Comparison of ENCODE assay signal across 22 cellular contexts in genomic region chr6:160085713-160086505, GRCh38. TPM values are rescaled to one million over a fixed set of nuclear protein-coding genes. Genes with fewer than 3 reads are reported as not detected.
A peak's percentile ranks its signal among the peaks of the same experiment; 100 is the strongest.
DNase-seq lines count a peak whose midpoint lies in the region; ATAC-seq, FAIRE-seq and TF ChIP-seq lines count a peak whose summit lies in the region.
"Had no signal": no experiment of that assay in that cellular context is flagged by ENCODE, and none has a peak within 500 bp of the region (broad histone marks: within the 10 kb centered on the region; RNA-seq: fewer than 3 reads in every experiment).

No MANE protein-coding gene starts in this region.

- H2AFZ ChIP-seq in K562 (ENCODE audit: low read depth, low read length), result no peak overlapping the region

- no peak for ATAC-seq in activated T-cell treated with anti-CD3 and anti-CD28 coated beads, Interleukin-2, amount 50 U/mL, for 4 hours
- ATAC-seq in K562 (peak; percentile 47), GM19351 (IDR thresholded peaks at IDR 0.05; ENCODE audit: unreplicated experiment) (no peak)
- ATAC-seq: pancreas had no signal

- H3K27me3 ChIP-seq in K562 (ENCODE audit: control insufficient read depth in 2 of 2, insufficient read depth in 2 of 2, low read length in 2 of 2) (no peaks in the 10 kb centered on the region), mucosa of rectum (ENCODE audit: control insufficient read depth in 2 of 2, insufficient read depth in 2 of 2, low read length in 2 of 2) (no peaks in the 10 kb centered on the region), transverse colon (no peaks in the 10 kb centered on the region), Caco-2 (replicated peaks; ENCODE audit: control insufficient read depth, insufficient read depth, low read length) (no peaks in the 10 kb centered on the region)
- H3K27me3 ChIP-seq: pancreas, SJSA1 had no signal

- POLR2A ChIA-PET in K562 (lab: Yijun Ruan, JAX) (interaction anchor here (0.6 to 1.5 kb wide), 4 partner anchors 15 to 1033 kb away, joined by 3 to 5 read pairs (median 3); no protein-coding TSS in a partner anchor), Caco-2 (lab: Charles Lee) (no interaction called here)

- no peak overlapping the region for H3K4me3 Mint-ChIP-seq in activated T-cell treated with anti-CD3 and anti-CD28 coated beads, Interleukin-2, amount 50 U/mL, for 24 hours
- H3K4me3 Mint-ChIP-seq in activated T-cell treated with anti-CD3 and anti-CD28 coated beads, Interleukin-2, amount 50 U/mL, for 4 hours, result no peak overlapping the region
- no peak overlapping the region for H3K4me3 Mint-ChIP-seq in Caco-2 (ENCODE audit: unreplicated experiment)
- H3K4me3 Mint-ChIP-seq: activated naive CD4-positive, alpha-beta T cell treated with anti-CD3 and anti-CD28 coated beads for 36 hours; T-helper 2 cell treated with Interferon-gamma antibody and Interleukin-4, amounts not matched to agents 5 μg/mL and 100 μg/mL, for 36 hours had no signal

- H3K27ac Mint-ChIP-seq in activated T-cell treated with anti-CD3 and anti-CD28 coated beads, Interleukin-2, amount 50 U/mL, for 24 hours, result peak overlapping the region; percentile 50
- H3K27ac Mint-ChIP-seq in Caco-2 (ENCODE audit: unreplicated experiment), result no peak overlapping the region
- H3K27ac Mint-ChIP-seq: activated naive CD4-positive, alpha-beta T cell treated with anti-CD3 and anti-CD28 coated beads for 36 hours; T-helper 2 cell treated with Interferon-gamma antibody and Interleukin-4, amounts not matched to agents 5 μg/mL and 100 μg/mL, for 36 hours had no signal

- H3K36me3 Mint-ChIP-seq in activated T-cell treated with anti-CD3 and anti-CD28 coated beads, Interleukin-2, amount 50 U/mL, for 24 hours (ENCODE audit: low read depth), result peaks cover 96% of the 10 kb centered on the region
- peaks cover 66% of the 10 kb centered on the region for H3K36me3 Mint-ChIP-seq in activated T-cell treated with anti-CD3 and anti-CD28 coated beads, Interleukin-2, amount 50 U/mL, for 4 hours (ENCODE audit: insufficient read depth)
- H3K36me3 Mint-ChIP-seq in Caco-2 (ENCODE audit: insufficient read depth, unreplicated experiment), result peaks cover 74% of the 10 kb centered on the region

- no peak overlapping the region for H3K27ac ChIP-seq in K562 (ENCODE audit: extremely low read depth, low read depth, low read length)
- peak overlapping the region; percentile 39 to 70 for H3K27ac ChIP-seq in mucosa of rectum (ENCODE audit: low read depth in 2 of 2, low read length in 2 of 2)
- peak overlapping the region in 3 of 4 donors; percentile 37 to 67 (median 65) for H3K27ac ChIP-seq in transverse colon
- H3K27ac ChIP-seq: pancreas, SJSA1 had no signal

- no TSS peak for BruUV-seq in K562 (replicated peaks; lab: Mats Ljungman, UMichigan)
- BruUV-seq in Caco-2 (replicated peaks; lab: Mats Ljungman, UMichigan), result no TSS peak

- peaks cover 94% of the 10 kb centered on the region for H3K36me3 ChIP-seq in K562 (ENCODE audit: control insufficient read depth, insufficient read depth, low read length)
- H3K36me3 ChIP-seq in mucosa of rectum (ENCODE audit: control insufficient read depth in 2 of 2, insufficient read depth in 2 of 2, low read length in 2 of 2), result peaks cover 53 to 75% of the 10 kb centered on the region in 2 donors
- peaks cover 0 to 46% (median 20%) of the 10 kb centered on the region in 4 donors for H3K36me3 ChIP-seq in transverse colon
- peaks cover 5% of the 10 kb centered on the region for H3K36me3 ChIP-seq in Caco-2 (ENCODE audit: control insufficient read depth, insufficient read depth, low read length)

- peaks cover 4% of the 10 kb centered on the region; the same call in 1 of the 2 replicates for H4K20me1 ChIP-seq in K562 (replicated peaks; ENCODE audit: control insufficient read depth, insufficient read depth, low read length)

- H3K9me3 ChIP-seq in K562 (replicated peaks; ENCODE audit: control insufficient read depth, insufficient read depth, low read depth, low read length) (no peaks in the 10 kb centered on the region), mucosa of rectum (ENCODE audit: control insufficient read depth in 2 of 2, low read length in 2 of 2) (no peaks in the 10 kb centered on the region), transverse colon (no peaks in the 10 kb centered on the region), Caco-2 (no peaks in the 10 kb centered on the region)
- H3K9me3 ChIP-seq: HAP-1, pancreas, SJSA1 had no signal

- no peaks in the 10 kb centered on the region for H3K9me3 Mint-ChIP-seq in activated T-cell treated with anti-CD3 and anti-CD28 coated beads, Interleukin-2, amount 50 U/mL, for 24 hours
- no peaks in the 10 kb centered on the region for H3K9me3 Mint-ChIP-seq in activated T-cell treated with anti-CD3 and anti-CD28 coated beads, Interleukin-2, amount 50 U/mL, for 4 hours
- H3K9me3 Mint-ChIP-seq in Caco-2 (ENCODE audit: unreplicated experiment), result peaks cover under 1% of the 10 kb centered on the region
- H3K9me3 Mint-ChIP-seq: activated naive CD4-positive, alpha-beta T cell treated with anti-CD3 and anti-CD28 coated beads for 36 hours; T-helper 2 cell treated with Interferon-gamma antibody and Interleukin-4, amounts not matched to agents 5 μg/mL and 100 μg/mL, for 36 hours had no signal

- CTCF ChIA-PET in K562 (lab: Yijun Ruan, JAX; ENCODE audit: low intra/inter-chr PET ratio) (no interaction called here), Caco-2 (lab: Charles Lee) (no interaction called here)

- H3K4me1 Mint-ChIP-seq in activated T-cell treated with anti-CD3 and anti-CD28 coated beads, Interleukin-2, amount 50 U/mL, for 24 hours (ENCODE audit: low read depth), result peaks cover 15% of the 10 kb centered on the region
- H3K4me1 Mint-ChIP-seq in activated T-cell treated with anti-CD3 and anti-CD28 coated beads, Interleukin-2, amount 50 U/mL, for 4 hours (ENCODE audit: low read depth), result peaks cover 5% of the 10 kb centered on the region
- no peaks in the 10 kb centered on the region for H3K4me1 Mint-ChIP-seq in Caco-2 (ENCODE audit: low read depth, unreplicated experiment)

- DNase-seq in activated T-cell treated with anti-CD3 and anti-CD28 coated beads, Interleukin-2, amount 50 U/mL, for 24 hours, result no peak
- DNase-seq in activated T-cell treated with anti-CD3 and anti-CD28 coated beads, Interleukin-2, amount 50 U/mL, for 4 hours, result no peak
- no peak for DNase-seq in K562 (ENCODE audit: extremely low read depth in 1 of 4, low spot score in 3 of 4)
- peak; percentile 69 for DNase-seq in transverse colon
- DNase-seq in Caco-2, result no peak
- DNase-seq in head of caudate nucleus, result no peak
- DNase-seq: activated CD8-positive, alpha-beta memory T cell treated with anti-CD3 and anti-CD28 coated beads, Interleukin-2, amount 50 U/mL, for 48 hours; activated naive CD4-positive, alpha-beta T cell treated with anti-CD3 and anti-CD28 coated beads for 36 hours; C1 segment of cervical spinal cord; cerebellar nuclear complex; effector CD4-positive, alpha-beta T cell; NCI-H1436; NCI-H774; pancreas; stimulated activated CD4-positive, alpha-beta T cell treated with anti-CD3 and anti-CD28 coated beads, Interleukin-1b, Interleukin-23, amount 100 ng/mL, for 48 hours had no signal

- no peak for TF ChIP-seq RAD21 in K562 (CRISPR knock-in tag; conservative IDR thresholded peaks at IDR 0.05 in 1 of 2, IDR thresholded peaks at IDR 0.05 in 1 of 2)

- no peak overlapping the region for H3K4me2 ChIP-seq in K562 (ENCODE audit: insufficient read depth, low read length)

- TF ChIP-seq CTCF in K562 (IDR thresholded peaks at IDR 0.05 in 2 of 3, conservative IDR thresholded peaks at IDR 0.05 in 1 of 3; ENCODE audit: insufficient read depth in 2 of 3, low read depth in 1 of 3, low read length in 3 of 3) (no peak), transverse colon (IDR thresholded peaks at IDR 0.05) (peak in 2 of 5 experiments; percentile 26 to 30), Caco-2 (IDR thresholded peaks at IDR 0.05; ENCODE audit: insufficient read depth in 1 of 2, low read depth in 1 of 2, low read length in 1 of 2, severe bottlenecking in 1 of 2, unreplicated experiment in 1 of 2) (no peak)

- H3K9me1 ChIP-seq in K562 (ENCODE audit: control insufficient read depth, insufficient read depth, low read length), result no peaks in the 10 kb centered on the region

- TF ChIP-seq EP300 in K562 (IDR thresholded peaks at IDR 0.05; ENCODE audit: low read length), result no peak
- no peak for TF ChIP-seq EP300 in transverse colon (IDR thresholded peaks at IDR 0.05; ENCODE audit: low read depth)

- no peaks in the 10 kb centered on the region for H3K4me1 ChIP-seq in K562 (replicated peaks in 1 of 2; ENCODE audit: control insufficient read depth in 2 of 2, insufficient read depth in 2 of 2, low read length in 2 of 2)
- H3K4me1 ChIP-seq in mucosa of rectum (ENCODE audit: control insufficient read depth in 2 of 2, insufficient read depth in 2 of 2, low read length in 2 of 2), result peaks cover 0 to 24% of the 10 kb centered on the region in 2 donors
- peaks cover 6 to 28% (median 19%) of the 10 kb centered on the region in 4 donors for H3K4me1 ChIP-seq in transverse colon
- H3K4me1 ChIP-seq in Caco-2, result no peaks in the 10 kb centered on the region
- H3K4me1 ChIP-seq: HAP-1, pancreas, SJSA1 had no signal

- H3K27me3 Mint-ChIP-seq in activated T-cell treated with anti-CD3 and anti-CD28 coated beads, Interleukin-2, amount 50 U/mL, for 24 hours, result no peaks in the 10 kb centered on the region
- no peaks in the 10 kb centered on the region for H3K27me3 Mint-ChIP-seq in activated T-cell treated with anti-CD3 and anti-CD28 coated beads, Interleukin-2, amount 50 U/mL, for 4 hours (ENCODE audit: low read depth)
- H3K27me3 Mint-ChIP-seq in Caco-2 (ENCODE audit: insufficient read depth, unreplicated experiment), result no peaks in the 10 kb centered on the region

- TF ChIP-seq POLR2A in K562 (conservative IDR thresholded peaks at IDR 0.05) (no peak), transverse colon (IDR thresholded peaks at IDR 0.05) (no peak)

- H3K9ac ChIP-seq in K562 (ENCODE audit: insufficient read depth in 1 of 2, low read depth in 2 of 2, low read length in 2 of 2) (no peak overlapping the region), mucosa of rectum (ENCODE audit: low read depth in 1 of 2, low read length in 2 of 2) (peak overlapping the region in 1 of 2 donors; percentile 46)

- intact Hi-C loops in K562 (cut with micrococcal nuclease), result loop anchor here (5.0 kb wide), 1 partner anchor 371 kb away; no protein-coding TSS in a partner anchor
- intact Hi-C loops in transverse colon (cut with DNase I; ENCODE audit: low total_unique reads), result loop anchor here (5.0 kb wide), 1 partner anchor 371 kb away; no protein-coding TSS in a partner anchor
- intact Hi-C loops in Caco-2 (cut with micrococcal nuclease; ENCODE audit: unreplicated experiment), result loop anchor here (5.0 kb wide), 1 partner anchor 446 kb away; no protein-coding TSS in a partner anchor
- intact Hi-C loops in head of caudate nucleus (cut with DNase I), result no loop called here

- H3K4me3 ChIP-seq in K562, result no peak overlapping the region
- no peak overlapping the region for H3K4me3 ChIP-seq in mucosa of rectum (ENCODE audit: low read length in 2 of 2)
- H3K4me3 ChIP-seq in transverse colon, result no peak overlapping the region
- H3K4me3 ChIP-seq in Caco-2 (ENCODE audit: low read depth, low read length), result no peak overlapping the region
- H3K4me3 ChIP-seq: HAP-1, pancreas, SJSA1 had no signal

- H3K79me2 ChIP-seq in K562 (ENCODE audit: control insufficient read depth, insufficient read depth, low read length), result no peaks in the 10 kb centered on the region

- WGBS in K562 (ENCODE audit: insufficient coverage, low coverage, missing lambda C conversion rate), result 79% methylated on average over 15 of the region's 15 CpGs
- WGBS in transverse colon (ENCODE audit: low coverage in 1 of 2), 2 donors, result 87 to 97% methylated on average over 5 to 15 of the region's 15 CpGs

- in situ Hi-C loops in K562 (cut with MboI) (no loop called here), transverse colon (cut with MboI; ENCODE audit: low pct_ligation_motif_present in 1 of 4, low pct_unique_long_range_greater_than_20kb in 1 of 4, low sequenced_read_pairs in 3 of 4) (loop anchor here in 1 of 4 donors (10.0 kb wide), 1 partner anchor 369 kb away; no protein-coding TSS in a partner anchor)

- FAIRE-seq in K562 (lab: Jason Lieb, UNC), result no peak
- FAIRE-seq: GM12892, pancreas had no signal

RNA-seq across cellular contexts. Expression of gene SLC22A1, which starts 35.7 kb away (rescaled TPM):
- total RNA-seq in activated T-cell treated with anti-CD3 and anti-CD28 coated beads, Interleukin-2, amount 50 U/mL, for 4 hours, result 1 to 10 TPM; 1.7 to 7.0 (median 4.3) TPM
- total RNA-seq in K562 (2011; cell fraction: chromatin; rRNA removed; ENCODE audit: low replicate concordance), result 0.86 and 0.93 TPM in 2 replicates
- 0.67 and 0.79 TPM in 2 replicates for total RNA-seq in K562 (2011; cell fraction: nucleolus; rRNA removed)
- 1.5 and 1.9 TPM in 2 replicates for total RNA-seq in K562 (2011; cell fraction: nucleoplasm; rRNA removed)
- total RNA-seq in K562 (2014; rRNA removed) (0.37 TPM in 1 of 2 replicates, not detected in the other), K562 (2014; rRNA removed; fragmentation: Illumina TruSeq; extraction: Trizol) (0.18 and 0.19 TPM in 2 replicates), K562 (2015; rRNA removed; fragmentation: Illumina TruSeq; extraction: Trizol) (0.33 and 0.45 TPM in 2 replicates), K562 (2021) (0.54 and 0.60 TPM in 2 replicates), transverse colon (1 to 10 TPM in 1 of 4 donors, under 1 TPM in 2, not detected in 1; 0.40 to 1.7 (median 0.55) TPM), Caco-2 (2022) (1.5 and 2.0 TPM in 2 replicates)
- polyA plus RNA-seq in K562 (2011; rRNA removed) (0.08 and 0.26 TPM in 2 replicates), K562 (2014; fragmentation: Illumina TruSeq; extraction: Trizol) (0.12 TPM in 1 of 2 replicates, not detected in the other), K562 (2014; fragmentation: Nextera tagmentation; extraction: Ambion mirVana) (under 1 TPM in 1 of 2 experiments, not detected in 1; 0.11 TPM), K562 (2014; rRNA removed) (0.24 TPM in 1 of 2 replicates, not detected in the other)
- 0.18 TPM in 1 of 2 replicates, not detected in the other for polyA plus RNA-seq in K562 (2011; cell fraction: cytosol; rRNA removed)
- polyA plus RNA-seq in K562 (2011; cell fraction: nucleus; rRNA removed), result 0.60 and 0.74 TPM in 2 replicates
- polyA plus RNA-seq in K562 (2012), result 0.14 and 0.25 TPM in 2 replicates
- polyA minus RNA-seq in K562 (2011; rRNA and poly(A)+ RNA removed), result 0.33 and 0.56 TPM in 2 replicates
- polyA minus RNA-seq in K562 (2011; cell fraction: cytosol; rRNA and poly(A)+ RNA removed), result not detected in 2 replicates
- polyA minus RNA-seq in K562 (2011; cell fraction: nucleus; rRNA and poly(A)+ RNA removed), result 0.67 TPM in 2 replicates
- total RNA-seq: activated naive CD4-positive, alpha-beta T cell treated with anti-CD3 and anti-CD28 coated beads for 36 hours; glomerular endothelial cell; SJSA1 had no signal
